7 cellular contexts compared by ENCODE assay signal in genomic region chr12:41089438-41089837, GRCh38.
"Had no signal": no experiment of that assay in that cellular context is flagged by ENCODE, and none has a peak within 500 bp of the region (broad histone marks: within the 10 kb centered on the region; RNA-seq: fewer than 3 reads in every experiment).

No MANE protein-coding gene starts in this region.

- DNase-seq: GDM1, GF-D8 had no signal

- FAIRE-seq: GM12878, GM12891, GM12892, GM18507, GM19239 had no signal

- H3K4me3 ChIP-seq: GM12878 had no signal

- ATAC-seq: GM12878 had no signal
